ENCODE assay signal across 8 cellular contexts in genomic region chrX:108437789-108438623, GRCh38. TPM values are rescaled to one million over a fixed set of nuclear protein-coding genes. Genes with fewer than 3 reads are reported as not detected.
DNase-seq lines count a peak whose midpoint lies in the region; ATAC-seq and TF ChIP-seq lines count a peak whose summit lies in the region.

Gene COL4A6, minus strand, starts transcription at chrX:108438422. Its CDS starts 226 bp downstream, at chrX:108438196.

- H3K9me2 ChIP-seq in GM23248 (ENCODE audit: insufficient read depth), result no peaks in the 10 kb centered on the region

- H3K79me2 ChIP-seq in GM23248 (ENCODE audit: insufficient read depth), result no peaks in the 10 kb centered on the region

- in situ Hi-C loops in GM23248 (cut with MboI), result no loop called here

- H3K36me3 ChIP-seq in GM23248 (ENCODE audit: low read depth), result no peaks in the 10 kb centered on the region
- no peaks in the 10 kb centered on the region for H3K36me3 ChIP-seq in heart left ventricle
- H3K36me3 ChIP-seq in prostate gland, result no peaks in the 10 kb centered on the region

- H3K4me3 ChIP-seq in GM23248 (peak within 1 kb of the TSS; percentile 95), WI38 (ENCODE audit: low read depth, low read length) (peak within 1 kb of the TSS; percentile 76), heart left ventricle (peak within 1 kb of the TSS in 11 of 12 donors; percentile 21 to 68 (median 56)), prostate gland (peak within 1 kb of the TSS; percentile 39 to 40)

- H3K9me3 ChIP-seq in GM23248 (ENCODE audit: low read depth) (no peaks in the 10 kb centered on the region), heart left ventricle (no peaks in the 10 kb centered on the region), prostate gland (no peaks in the 10 kb centered on the region)

- H2AFZ ChIP-seq in GM23248, result peak within 1 kb of the TSS; percentile 92

- POLR2A ChIA-PET in GM10248 (lab: Yijun Ruan, JAX), result no interaction called here

- H3F3A ChIP-seq in GM23248 (ENCODE audit: insufficient read depth), result no peaks in the 10 kb centered on the region

- H3K27ac ChIP-seq in GM23248 (no peak within 1 kb of the TSS), heart left ventricle (peak within 1 kb of the TSS in 10 of 12 donors; percentile 0 to 82 (median 66)), prostate gland (peak within 1 kb of the TSS; percentile 70 to 71)

- CTCF ChIA-PET in GM10248 (lab: Yijun Ruan, JAX), result no interaction called here

- no peaks in the 10 kb centered on the region for H3K27me3 ChIP-seq in GM23248 (replicated peaks; ENCODE audit: insufficient read depth)
- peaks cover 0 to 57% (median 0%) of the 10 kb centered on the region in 9 donors for H3K27me3 ChIP-seq in heart left ventricle
- no peaks in the 10 kb centered on the region for H3K27me3 ChIP-seq in prostate gland (replicated peaks; ENCODE audit: insufficient read depth)

- peak within 1 kb of the TSS; percentile 57 for H3K4me2 ChIP-seq in GM23248 (ENCODE audit: unreplicated experiment)

- 10 to 11% methylated on average over 20 to 23 of the region's 28 CpGs for WGBS in GM23248 (ENCODE audit: low coverage in 1 of 2, low lambda C conversion rate in 2 of 2, missing lambda C conversion rate in 2 of 2), 2 experiments
- 7 to 25% (median 15%) methylated on average over 26 to 28 of the region's 28 CpGs for WGBS in heart left ventricle, 4 donors
- 6% methylated on average over 19 of the region's 28 CpGs for WGBS in prostate gland

- intact Hi-C loops in heart left ventricle (cut with DNase I), result loop anchor here in 1 of 10 donors (5.0 kb wide), 1 partner anchor 46 kb away; no protein-coding TSS in a partner anchor
- intact Hi-C loops in prostate gland (cut with DNase I), result no loop called here

- TF ChIP-seq POLR2A in heart left ventricle (IDR thresholded peaks at IDR 0.05) (no peak), prostate gland (IDR thresholded peaks at IDR 0.05) (no peak)

- no peak within 1 kb of the TSS for H3K9ac ChIP-seq in GM23248

- no peaks in the 10 kb centered on the region for H3K4me1 ChIP-seq in GM23248 (ENCODE audit: insufficient read depth)
- H3K4me1 ChIP-seq in heart left ventricle, result no peaks in the 10 kb centered on the region
- no peaks in the 10 kb centered on the region for H3K4me1 ChIP-seq in prostate gland (replicated peaks)

- peak; percentile 35 for DNase-seq in GM23248
- DNase-seq in heart left ventricle, result peak in 3 of 5 donors; percentile 6 to 32 (median 28)
- peak; percentile 42 for DNase-seq in prostate gland (ENCODE audit: low spot score)
- no peak for DNase-seq in RKO (ENCODE audit: low spot score)
- DNase-seq in foreskin melanocyte, result no peak
- no peak for DNase-seq in GM10248 (ENCODE audit: extremely low spot score)

- TF ChIP-seq CTCF in WI38 (IDR thresholded peaks at IDR 0.05; ENCODE audit: low read depth, low read length), result no peak
- no peak for TF ChIP-seq CTCF in heart left ventricle (IDR thresholded peaks at IDR 0.05)
- no peak for TF ChIP-seq CTCF in prostate gland (IDR thresholded peaks at IDR 0.05)
- TF ChIP-seq CTCF in GM10248 (IDR thresholded peaks at IDR 0.05; ENCODE audit: control extremely low read depth, extremely low read depth, low read depth, missing control alignments), result no peak

- no peaks in the 10 kb centered on the region for H4K20me1 ChIP-seq in GM23248 (ENCODE audit: insufficient read depth)

- ATAC-seq in heart left ventricle, result peak in 3 of 4 donors; percentile 49 to 63 (median 60)
- ATAC-seq in GM21381 (IDR thresholded peaks at IDR 0.05; ENCODE audit: unreplicated experiment), result no peak

RNA-seq across cellular contexts. Expression of gene COL4A6, which starts in this region (rescaled TPM):
- under 0.01 TPM in 1 of 2 replicates, not detected in the other for total RNA-seq in GM23248 (2014; rRNA removed; shearing (Covaris generic))
- 0.06 and 0.11 TPM in 2 replicates for polyA plus RNA-seq in GM23248 (2016; fragmentation: Nextera tagmentation; extraction: Ambion mirVana)
- 10 to 100 TPM in 2 of 9 donors, 1 to 10 TPM in 7; 4.6 to 14.0 (median 7.7) TPM for total RNA-seq in heart left ventricle
- 1 to 10 TPM; 2.9 to 7.2 TPM for polyA plus RNA-seq in heart left ventricle
- 10 to 100 TPM; 13.5 to 16.7 TPM for total RNA-seq in prostate gland

Comparison
In these comparisons a context has a peak if more than half of its experiments do, and no peak if none do; other contexts are left out.
1. Peak in DNase-seq, H3K4me3 ChIP-seq and H3K4me2 ChIP-seq in GM23248; RNA of the gene not detected or under 1 TPM.
2. DNase-seq: peak in heart left ventricle (3 of 5) and prostate gland (single experiment); none in RKO (single experiment), foreskin melanocyte (single experiment) and GM10248 (single experiment).
3. H3K4me3 ChIP-seq: peak in every context shown above with its lines; median percentile 95 in GM23248; 76 in WI38; 56 in heart left ventricle; 40 in prostate gland.